8 cellular contexts compared by ENCODE assay signal in the genomic region with DNA sequence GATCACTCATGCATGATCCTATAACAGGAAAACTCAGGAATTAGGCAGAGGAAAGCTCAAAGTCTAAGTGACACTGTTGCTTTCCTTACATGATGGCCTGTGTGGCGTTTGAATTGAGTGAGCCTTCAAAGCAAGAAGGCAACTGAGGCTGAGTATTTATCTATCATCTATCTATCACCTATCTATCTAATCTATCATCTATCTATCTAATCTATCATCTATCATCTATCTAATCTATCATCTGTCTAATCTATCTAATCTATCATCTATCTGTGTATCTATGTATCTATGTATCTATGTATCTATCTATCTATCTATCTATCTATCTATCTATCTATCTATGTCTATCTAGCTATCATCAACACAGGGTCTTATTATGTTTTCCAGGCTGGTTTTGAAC.
"Had no signal": no experiment of that assay in that cellular context is flagged by ENCODE, and none has a peak within 500 bp of the region (broad histone marks: within the 10 kb centered on the region; RNA-seq: fewer than 3 reads in every experiment).

No MANE protein-coding gene starts in this region.

- DNase-seq: GDM1, GF-D8 had no signal

- FAIRE-seq: G401.6, GM12878, GM12891, GM12892, GM18507, GM19239 had no signal

- H3K4me3 ChIP-seq: GM12878 had no signal

- ATAC-seq: GM12878 had no signal
